Comparison of ENCODE assay signal across 8 cellular contexts in the genomic region with DNA sequence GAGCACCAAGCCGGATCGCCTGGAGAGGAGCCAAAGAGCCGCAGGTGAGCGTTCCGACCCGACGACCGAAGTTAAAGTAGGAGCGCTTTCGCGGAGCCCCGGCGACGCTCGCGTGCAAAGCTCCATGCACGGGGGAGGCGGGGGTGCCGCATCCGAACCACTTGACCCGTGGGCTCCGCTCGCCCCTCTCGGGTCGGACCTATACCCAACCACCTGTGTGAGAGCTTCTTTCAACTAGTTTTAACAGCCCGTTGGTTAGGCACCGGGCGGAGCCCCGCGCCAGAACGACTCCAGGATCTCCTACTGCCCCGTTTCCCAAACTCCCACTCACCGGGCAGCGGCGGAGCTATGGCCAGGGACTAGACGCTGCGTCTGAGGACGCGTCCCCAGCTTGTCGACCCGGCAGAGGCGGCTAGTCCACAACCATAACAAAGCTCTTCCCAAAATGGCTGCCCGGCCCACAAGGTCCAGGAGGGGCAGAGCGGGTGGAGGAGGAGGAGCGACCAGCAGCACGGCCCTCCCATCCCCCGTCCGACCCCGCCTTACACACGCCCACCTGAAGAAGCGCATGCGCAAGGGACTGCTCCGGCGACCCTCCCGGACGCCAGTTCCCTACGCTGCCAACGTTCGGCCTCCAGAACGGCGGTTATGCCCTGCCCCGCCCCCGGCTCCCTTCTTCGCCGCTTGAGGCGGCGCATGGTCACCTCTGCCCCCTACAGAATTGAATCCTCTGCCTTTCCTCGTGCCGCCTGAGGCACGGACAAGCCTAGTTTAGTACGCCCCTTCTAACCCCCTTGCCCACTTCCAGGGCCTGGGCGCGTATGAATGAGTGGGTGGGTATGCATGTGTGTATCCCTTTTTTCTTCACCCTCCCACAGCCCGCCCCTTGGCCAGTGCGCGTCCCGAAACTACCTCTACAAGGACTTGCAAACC. TPM values are rescaled to one million over a fixed set of nuclear protein-coding genes. Genes with fewer than 3 reads are reported as not detected.
DNase-seq lines count a peak whose midpoint lies in the region; ATAC-seq and TF ChIP-seq lines count a peak whose summit lies in the region.

A gene with protein sequence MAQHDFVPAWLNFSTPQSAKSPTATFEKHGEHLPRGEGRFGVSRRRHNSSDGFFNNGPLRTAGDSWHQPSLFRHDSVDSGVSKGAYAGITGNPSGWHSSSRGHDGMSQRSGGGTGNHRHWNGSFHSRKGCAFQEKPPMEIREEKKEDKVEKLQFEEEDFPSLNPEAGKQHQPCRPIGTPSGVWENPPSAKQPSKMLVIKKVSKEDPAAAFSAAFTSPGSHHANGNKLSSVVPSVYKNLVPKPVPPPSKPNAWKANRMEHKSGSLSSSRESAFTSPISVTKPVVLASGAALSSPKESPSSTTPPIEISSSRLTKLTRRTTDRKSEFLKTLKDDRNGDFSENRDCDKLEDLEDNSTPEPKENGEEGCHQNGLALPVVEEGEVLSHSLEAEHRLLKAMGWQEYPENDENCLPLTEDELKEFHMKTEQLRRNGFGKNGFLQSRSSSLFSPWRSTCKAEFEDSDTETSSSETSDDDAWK (minus strand): TSS at position 453 of the 933 bp plus-strand sequence. CDS start 27,446 bp downstream, outside the sequence.

- peaks cover 15% of the 10 kb centered on the region; the same call in 1 of the 2 replicates for H4K20me1 ChIP-seq in KMS-11 (ENCODE audit: insufficient read depth)

- H3K4me1 ChIP-seq in KMS-11 (ENCODE audit: low read depth, poor library complexity, severe bottlenecking) (peaks cover 34% of the 10 kb centered on the region), Peyer's patch (peaks cover 0 to 26% (median 3%) of the 10 kb centered on the region in 4 donors), esophagus squamous epithelium (peaks cover 22 to 64% (median 32%) of the 10 kb centered on the region in 3 donors)

- TF ChIP-seq POLR2A in Peyer's patch (IDR thresholded peaks at IDR 0.05) (peak; percentile 42 to 77), esophagus squamous epithelium (IDR thresholded peaks at IDR 0.05) (peak in 3 of 4 donors; percentile 30 to 83 (median 64))

- WGBS in esophagus squamous epithelium, 2 donors = 0 to 1% methylated on average over 24 to 49 of the region's 77 CpGs

- TF ChIP-seq CTCF in KMS-11 (conservative IDR thresholded peaks at IDR 0.05; ENCODE audit: low read depth, low read length) (no peak), Peyer's patch (IDR thresholded peaks at IDR 0.05) (peak in 2 of 6 experiments; percentile 2 to 11), esophagus squamous epithelium (IDR thresholded peaks at IDR 0.05) (peak in 1 of 6 experiments; percentile 8)

- peak within 1 kb of the TSS; percentile 83 for H3K9ac ChIP-seq in KMS-11

- no peaks in the 10 kb centered on the region for H3K27me3 ChIP-seq in KMS-11 (ENCODE audit: insufficient read depth, low read depth)
- H3K27me3 ChIP-seq in Peyer's patch = no peaks in the 10 kb centered on the region
- no peaks in the 10 kb centered on the region for H3K27me3 ChIP-seq in esophagus squamous epithelium

- peak within 1 kb of the TSS; percentile 98 for H3K4me2 ChIP-seq in KMS-11

- H3K9me3 Mint-ChIP-seq in activated T-cell treated with anti-CD3 and anti-CD28 coated beads, Interleukin-2, amount 50 U/mL, for 72 hours = no peaks in the 10 kb centered on the region
- no peaks in the 10 kb centered on the region for H3K9me3 Mint-ChIP-seq in naive B cell
- H3K9me3 Mint-ChIP-seq in stimulated activated memory B cell treated with anti-CD40 and anti-IgM and Interleukin-4, amounts not matched to agents 10 μg/mL and 1 μg/mL and 100 μg/mL, for 72 hours = no peaks in the 10 kb centered on the region

- H3K36me3 Mint-ChIP-seq in activated T-cell treated with anti-CD3 and anti-CD28 coated beads, Interleukin-2, amount 50 U/mL, for 72 hours (ENCODE audit: insufficient read depth in 2 of 2) = peaks cover 3 to 11% of the 10 kb centered on the region in 2 donors
- H3K36me3 Mint-ChIP-seq in naive B cell = peaks cover 0 to 7% of the 10 kb centered on the region in 2 donors
- peaks cover 12% of the 10 kb centered on the region for H3K36me3 Mint-ChIP-seq in stimulated activated memory B cell treated with anti-CD40 and anti-IgM and Interleukin-4, amounts not matched to agents 10 μg/mL and 1 μg/mL and 100 μg/mL, for 72 hours

- peak within 1 kb of the TSS; percentile 81 for H3K4me3 ChIP-seq in KMS-11 (IDR thresholded peaks at IDR 0.05; ENCODE audit: insufficient read depth, low read depth, low read length)
- peak within 1 kb of the TSS; percentile 62 to 98 (median 83) for H3K4me3 ChIP-seq in Peyer's patch
- peak within 1 kb of the TSS; percentile 84 to 88 (median 86) for H3K4me3 ChIP-seq in esophagus squamous epithelium

- DNase-seq in DMS79 treated with DMSO at 0.1 percent for 48 hours (lab: John Stamatoyannopoulos, UW) (peak; percentile 98), Peyer's patch (peak; percentile 96 to 99 (median 99)), esophagus squamous epithelium (lab: John Stamatoyannopoulos, UW) (peak; percentile 87), naive B cell (peak; percentile 98)
- peak; percentile 98 to 99 for DNase-seq in activated T-cell treated with anti-CD3 and anti-CD28 coated beads, Interleukin-2, amount 50 U/mL, for 72 hours

- H2AFZ ChIP-seq in KMS-11 (ENCODE audit: low read depth) = peak within 1 kb of the TSS; percentile 70

- H3K27ac Mint-ChIP-seq in activated T-cell treated with anti-CD3 and anti-CD28 coated beads, Interleukin-2, amount 50 U/mL, for 72 hours = peak within 1 kb of the TSS; percentile 93
- H3K27ac Mint-ChIP-seq in naive B cell = peak within 1 kb of the TSS; percentile 97 to 100 (median 99)
- H3K27ac Mint-ChIP-seq in stimulated activated memory B cell treated with anti-CD40 and anti-IgM and Interleukin-4, amounts not matched to agents 10 μg/mL and 1 μg/mL and 100 μg/mL, for 72 hours = peak within 1 kb of the TSS; percentile 97

- H3K36me3 ChIP-seq in KMS-11 (ENCODE audit: insufficient read depth) (no peaks in the 10 kb centered on the region), Peyer's patch (peaks cover 0 to 7% (median 0%) of the 10 kb centered on the region in 3 donors), esophagus squamous epithelium (peaks cover 0 to 18% (median 3%) of the 10 kb centered on the region in 3 donors)

- peaks cover 62% of the 10 kb centered on the region for H3K4me1 Mint-ChIP-seq in activated T-cell treated with anti-CD3 and anti-CD28 coated beads, Interleukin-2, amount 50 U/mL, for 72 hours (ENCODE audit: low read depth)
- peaks cover 30 to 64% (median 46%) of the 10 kb centered on the region in 3 donors for H3K4me1 Mint-ChIP-seq in naive B cell
- H3K4me1 Mint-ChIP-seq in stimulated activated memory B cell treated with anti-CD40 and anti-IgM and Interleukin-4, amounts not matched to agents 10 μg/mL and 1 μg/mL and 100 μg/mL, for 72 hours = peaks cover 44% of the 10 kb centered on the region

- peaks cover 80% of the 10 kb centered on the region for H3K79me2 ChIP-seq in KMS-11 (ENCODE audit: insufficient read depth, low read depth)

- no peaks in the 10 kb centered on the region for H3K27me3 Mint-ChIP-seq in activated T-cell treated with anti-CD3 and anti-CD28 coated beads, Interleukin-2, amount 50 U/mL, for 72 hours (ENCODE audit: low read depth)
- H3K27me3 Mint-ChIP-seq in naive B cell = no peaks in the 10 kb centered on the region
- H3K27me3 Mint-ChIP-seq in stimulated activated memory B cell treated with anti-CD40 and anti-IgM and Interleukin-4, amounts not matched to agents 10 μg/mL and 1 μg/mL and 100 μg/mL, for 72 hours = no peaks in the 10 kb centered on the region

- H3K9me3 ChIP-seq in Peyer's patch = no peaks in the 10 kb centered on the region
- no peaks in the 10 kb centered on the region for H3K9me3 ChIP-seq in esophagus squamous epithelium

- H3K4me3 Mint-ChIP-seq in activated T-cell treated with anti-CD3 and anti-CD28 coated beads, Interleukin-2, amount 50 U/mL, for 72 hours = peak within 1 kb of the TSS; percentile 96 to 100
- H3K4me3 Mint-ChIP-seq in naive B cell = peak within 1 kb of the TSS; percentile 90 to 100 (median 99)
- H3K4me3 Mint-ChIP-seq in stimulated activated memory B cell treated with anti-CD40 and anti-IgM and Interleukin-4, amounts not matched to agents 10 μg/mL and 1 μg/mL and 100 μg/mL, for 72 hours = peak within 1 kb of the TSS; percentile 99

- intact Hi-C loops in esophagus squamous epithelium (cut with DNase I) = no loop called here

- H3K27ac ChIP-seq in KMS-11 (peak within 1 kb of the TSS; percentile 89), Peyer's patch (peak within 1 kb of the TSS; percentile 95 to 99 (median 96)), esophagus squamous epithelium (peak within 1 kb of the TSS; percentile 96 to 99 (median 98))

- ATAC-seq in GM21723 (IDR thresholded peaks at IDR 0.05; ENCODE audit: unreplicated experiment) (peak; percentile 53), naive B cell (ENCODE audit: low read depth in 2 of 2) (peak; percentile 66 to 70)
- ATAC-seq in activated T-cell treated with anti-CD3 and anti-CD28 coated beads, Interleukin-2, amount 50 U/mL, for 72 hours (replicated peaks in 1 of 2) = peak; percentile 72 to 75
- peak; percentile 87 for ATAC-seq in stimulated activated memory B cell treated with anti-CD40 and anti-IgM and Interleukin-4, amounts not matched to agents 10 μg/mL and 1 μg/mL and 100 μg/mL, for 72 hours

RNA-seq across cellular contexts. Expression of the gene that starts here (rescaled TPM):
- total RNA-seq in Peyer's patch (100 to 1,000 TPM; 161 to 258 (median 238) TPM), esophagus squamous epithelium (100 to 1,000 TPM in 2 of 4 donors, 10 to 100 TPM in 2; 67.3 to 139 (median 97.7) TPM)
- 100 to 1,000 TPM; 140 to 146 TPM for total RNA-seq in activated T-cell treated with anti-CD3 and anti-CD28 coated beads, Interleukin-2, amount 50 U/mL, for 72 hours
- 100 to 1,000 TPM in 2 of 6 donors, 10 to 100 TPM in 4; 83.6 to 106 (median 92.0) TPM for polyA plus RNA-seq in naive B cell (ENCODE audit: low read depth in 6 of 6)

Comparison
In these comparisons a context has a peak if more than half of its experiments do, and no peak if none do; other contexts are left out.
1. Peak in every context shown above with its lines: DNase-seq, ATAC-seq, H3K4me3 ChIP-seq and H3K27ac ChIP-seq.